In the genomic region with DNA sequence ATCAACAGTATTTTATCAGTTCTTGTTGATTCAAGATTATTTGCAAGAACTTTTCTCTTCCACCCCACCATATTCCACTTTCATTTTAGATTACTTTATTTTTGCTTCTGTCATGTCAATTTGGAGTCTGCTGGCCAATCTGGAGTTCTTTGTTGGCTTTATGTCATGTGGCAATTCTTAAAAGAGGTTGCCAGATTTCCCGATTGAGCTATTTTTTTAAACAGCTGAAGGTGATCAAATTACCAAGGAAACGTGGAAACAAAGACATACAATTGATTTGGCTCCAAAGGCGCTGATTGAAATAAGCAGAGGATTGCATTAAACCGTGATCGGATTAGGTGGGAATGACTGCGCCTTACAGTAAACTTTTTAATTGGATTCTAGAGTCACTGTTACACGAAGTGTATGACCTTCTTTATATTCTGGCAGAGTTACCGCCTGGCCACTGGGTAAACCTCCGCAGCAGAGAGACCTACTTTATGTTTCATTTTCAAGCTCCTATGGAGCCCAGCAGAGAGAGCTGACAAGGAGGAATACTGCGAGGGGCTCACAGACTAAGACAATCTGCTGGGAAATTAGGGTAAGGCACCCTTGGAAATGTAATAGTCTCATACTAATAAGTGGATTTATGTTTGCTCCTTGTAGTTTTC, we compare ENCODE assay signal across 1 cellular context.
TF ChIP-seq lines count a peak whose summit lies in the region.

No MANE protein-coding gene starts in this region.

TF ChIP-seq in GM23338, 12 proteins besides CTCF, POLR2A, EP300 and RAD21 (continued from another document):
- TF ChIP-seq, protein P1, sequence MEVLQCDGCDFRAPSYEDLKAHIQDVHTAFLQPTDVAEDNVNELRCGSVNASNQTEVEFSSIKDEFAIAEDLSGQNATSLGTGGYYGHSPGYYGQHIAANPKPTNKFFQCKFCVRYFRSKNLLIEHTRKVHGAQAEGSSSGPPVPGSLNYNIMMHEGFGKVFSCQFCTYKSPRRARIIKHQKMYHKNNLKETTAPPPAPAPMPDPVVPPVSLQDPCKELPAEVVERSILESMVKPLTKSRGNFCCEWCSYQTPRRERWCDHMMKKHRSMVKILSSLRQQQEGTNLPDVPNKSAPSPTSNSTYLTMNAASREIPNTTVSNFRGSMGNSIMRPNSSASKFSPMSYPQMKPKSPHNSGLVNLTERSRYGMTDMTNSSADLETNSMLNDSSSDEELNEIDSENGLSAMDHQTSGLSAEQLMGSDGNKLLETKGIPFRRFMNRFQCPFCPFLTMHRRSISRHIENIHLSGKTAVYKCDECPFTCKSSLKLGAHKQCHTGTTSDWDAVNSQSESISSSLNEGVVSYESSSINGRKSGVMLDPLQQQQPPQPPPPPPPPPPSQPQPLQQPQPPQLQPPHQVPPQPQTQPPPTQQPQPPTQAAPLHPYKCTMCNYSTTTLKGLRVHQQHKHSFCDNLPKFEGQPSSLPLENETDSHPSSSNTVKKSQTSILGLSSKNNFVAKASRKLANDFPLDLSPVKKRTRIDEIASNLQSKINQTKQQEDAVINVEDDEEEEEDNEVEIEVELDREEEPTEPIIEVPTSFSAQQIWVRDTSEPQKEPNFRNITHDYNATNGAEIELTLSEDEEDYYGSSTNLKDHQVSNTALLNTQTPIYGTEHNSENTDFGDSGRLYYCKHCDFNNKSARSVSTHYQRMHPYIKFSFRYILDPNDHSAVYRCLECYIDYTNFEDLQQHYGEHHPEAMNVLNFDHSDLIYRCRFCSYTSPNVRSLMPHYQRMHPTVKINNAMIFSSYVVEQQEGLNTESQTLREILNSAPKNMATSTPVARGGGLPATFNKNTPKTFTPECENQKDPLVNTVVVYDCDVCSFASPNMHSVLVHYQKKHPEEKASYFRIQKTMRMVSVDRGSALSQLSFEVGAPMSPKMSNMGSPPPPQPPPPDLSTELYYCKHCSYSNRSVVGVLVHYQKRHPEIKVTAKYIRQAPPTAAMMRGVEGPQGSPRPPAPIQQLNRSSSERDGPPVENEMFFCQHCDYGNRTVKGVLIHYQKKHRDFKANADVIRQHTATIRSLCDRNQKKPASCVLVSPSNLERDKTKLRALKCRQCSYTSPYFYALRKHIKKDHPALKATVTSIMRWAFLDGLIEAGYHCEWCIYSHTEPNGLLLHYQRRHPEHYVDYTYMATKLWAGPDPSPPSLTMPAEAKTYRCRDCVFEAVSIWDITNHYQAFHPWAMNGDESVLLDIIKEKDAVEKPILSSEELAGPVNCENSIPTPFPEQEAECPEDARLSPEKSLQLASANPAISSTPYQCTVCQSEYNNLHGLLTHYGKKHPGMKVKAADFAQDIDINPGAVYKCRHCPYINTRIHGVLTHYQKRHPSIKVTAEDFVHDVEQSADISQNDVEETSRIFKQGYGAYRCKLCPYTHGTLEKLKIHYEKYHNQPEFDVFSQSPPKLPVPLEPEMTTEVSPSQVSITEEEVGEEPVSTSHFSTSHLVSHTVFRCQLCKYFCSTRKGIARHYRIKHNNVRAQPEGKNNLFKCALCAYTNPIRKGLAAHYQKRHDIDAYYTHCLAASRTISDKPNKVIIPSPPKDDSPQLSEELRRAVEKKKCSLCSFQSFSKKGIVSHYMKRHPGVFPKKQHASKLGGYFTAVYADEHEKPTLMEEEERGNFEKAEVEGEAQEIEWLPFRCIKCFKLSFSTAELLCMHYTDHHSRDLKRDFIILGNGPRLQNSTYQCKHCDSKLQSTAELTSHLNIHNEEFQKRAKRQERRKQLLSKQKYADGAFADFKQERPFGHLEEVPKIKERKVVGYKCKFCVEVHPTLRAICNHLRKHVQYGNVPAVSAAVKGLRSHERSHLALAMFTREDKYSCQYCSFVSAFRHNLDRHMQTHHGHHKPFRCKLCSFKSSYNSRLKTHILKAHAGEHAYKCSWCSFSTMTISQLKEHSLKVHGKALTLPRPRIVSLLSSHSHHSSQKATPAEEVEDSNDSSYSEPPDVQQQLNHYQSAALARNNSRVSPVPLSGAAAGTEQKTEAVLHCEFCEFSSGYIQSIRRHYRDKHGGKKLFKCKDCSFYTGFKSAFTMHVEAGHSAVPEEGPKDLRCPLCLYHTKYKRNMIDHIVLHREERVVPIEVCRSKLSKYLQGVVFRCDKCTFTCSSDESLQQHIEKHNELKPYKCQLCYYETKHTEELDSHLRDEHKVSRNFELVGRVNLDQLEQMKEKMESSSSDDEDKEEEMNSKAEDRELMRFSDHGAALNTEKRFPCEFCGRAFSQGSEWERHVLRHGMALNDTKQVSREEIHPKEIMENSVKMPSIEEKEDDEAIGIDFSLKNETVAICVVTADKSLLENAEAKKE (CRISPR knock-in tag; IDR thresholded peaks at IDR 0.05): no peak
